ENCODE assay signal across 29 cellular contexts in the genomic region with DNA sequence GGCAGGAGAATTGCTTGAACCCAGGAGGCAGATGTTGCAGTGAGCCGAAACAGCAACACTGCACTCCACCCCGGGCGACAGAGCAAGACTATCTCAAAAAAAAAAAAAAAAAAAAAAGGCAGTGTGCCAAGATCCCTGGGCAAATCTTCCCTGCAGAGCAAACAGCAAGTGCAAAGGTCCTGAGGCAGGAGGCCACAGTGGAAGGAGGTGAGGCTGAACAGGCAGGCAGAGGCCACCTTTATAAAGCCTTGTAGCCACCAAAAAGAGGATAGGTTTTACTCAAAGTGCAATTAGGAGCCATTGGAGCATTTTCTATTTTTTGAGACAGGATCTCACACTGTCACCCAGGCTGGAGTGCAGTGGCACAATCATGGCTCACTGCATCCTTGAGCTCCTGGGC. TPM values are rescaled to one million over a fixed set of nuclear protein-coding genes. Genes with fewer than 3 reads are reported as not detected.
"Had no signal": no experiment of that assay in that cellular context is flagged by ENCODE, and none has a peak within 500 bp of the region (broad histone marks: within the 10 kb centered on the region; RNA-seq: fewer than 3 reads in every experiment).

No MANE protein-coding gene starts in this region.

- FAIRE-seq: kidney had no signal

- H3K36me3 ChIP-seq: colonic mucosa, neural progenitor cell, prostate gland, uterus had no signal

- H3K27ac ChIP-seq: colonic mucosa, epithelial cell of prostate, gastrocnemius medialis, left lung, neural progenitor cell, parathyroid adenoma, prostate gland, right atrium auricular region, thoracic aorta, tibial nerve, upper lobe of right lung, uterus had no signal

- H3K4me3 Mint-ChIP-seq: dendritic cell treated with granulocyte-macrophage colony-stimulating factor and Interleukin-4, amounts not matched to agents 40 ng/mL and 50 ng/mL, for 4 days; endodermal cell; nephron; stimulated activated effector memory CD8-positive, alpha-beta T cell treated with anti-CD3 and anti-CD28 coated beads, Interleukin-12 subunit alpha, Interleukin-12 subunit beta, amount 100 ng/mL, for 72 hours had no signal

- H3K27me3 Mint-ChIP-seq: dendritic cell treated with granulocyte-macrophage colony-stimulating factor and Interleukin-4, amounts not matched to agents 40 ng/mL and 50 ng/mL, for 4 days had no signal

- H3K27me3 ChIP-seq: colonic mucosa, gastrocnemius medialis, left lung, neural progenitor cell, right atrium auricular region, tibial nerve, upper lobe of right lung, uterus had no signal

- H3K4me3 ChIP-seq: colonic mucosa, gastrocnemius medialis, left lung, neural progenitor cell, prostate gland, right atrium auricular region, smooth muscle cell, thoracic aorta, tibial nerve, upper lobe of right lung, uterus had no signal

- H3K79me2 ChIP-seq: parathyroid adenoma had no signal

- H3K9ac ChIP-seq: neural progenitor cell, parathyroid adenoma had no signal

- H2AFZ ChIP-seq: neural progenitor cell, parathyroid adenoma had no signal

- H3K4me2 ChIP-seq: neural progenitor cell, smooth muscle cell had no signal

- DNase-seq: colonic mucosa; effector CD8-positive, alpha-beta T cell; endodermal cell; foreskin fibroblast; gastrocnemius medialis; head of caudate nucleus; kidney; left lung; mammary epithelial cell; stimulated activated CD4-positive, alpha-beta T cell treated with anti-CD3 and anti-CD28 coated beads, Interleukin-12 subunit alpha, Interleukin-12 subunit beta, amount 100 ng/mL, for 4 hours; stimulated activated CD4-positive, alpha-beta T cell treated with anti-CD3 and anti-CD28 coated beads, Interleukin-1b, Interleukin-23, amount 100 ng/mL, for 48 hours; stimulated activated CD4-positive, alpha-beta T cell treated with anti-CD3 and anti-CD28 coated beads, Interleukin-4, amount 100 ng/mL, for 24 hours; stimulated activated naive CD8-positive, alpha-beta T cell treated with anti-CD3 and anti-CD28 coated beads, Interleukin-15, Interleukin-2, amounts not matched to agents 100 U/mL and 50 U/mL, for 24 hours; substantia nigra; upper lobe of right lung; uterus had no signal

- H3K9me3 ChIP-seq: colonic mucosa, gastrocnemius medialis, left lung, prostate gland, right atrium auricular region, thoracic aorta, tibial nerve, upper lobe of right lung, uterus had no signal

- H3K27ac Mint-ChIP-seq: dendritic cell treated with granulocyte-macrophage colony-stimulating factor and Interleukin-4, amounts not matched to agents 40 ng/mL and 50 ng/mL, for 4 days; endodermal cell had no signal

- H3K9me3 Mint-ChIP-seq: dendritic cell treated with granulocyte-macrophage colony-stimulating factor and Interleukin-4, amounts not matched to agents 40 ng/mL and 50 ng/mL, for 4 days; endodermal cell; nephron; neural progenitor cell; stimulated activated effector memory CD8-positive, alpha-beta T cell treated with anti-CD3 and anti-CD28 coated beads, Interleukin-12 subunit alpha, Interleukin-12 subunit beta, amount 100 ng/mL, for 72 hours had no signal

- ATAC-seq: esophagus mucosa; gastrocnemius medialis; left lung; sciatic nerve; stimulated activated effector memory CD8-positive, alpha-beta T cell treated with anti-CD3 and anti-CD28 coated beads, Interleukin-12 subunit alpha, Interleukin-12 subunit beta, amount 100 ng/mL, for 72 hours; stimulated activated naive CD8-positive, alpha-beta T cell treated with anti-CD3 and anti-CD28 coated beads, Interleukin-15, Interleukin-2, amounts not matched to agents 100 U/mL and 50 U/mL, for 24 hours; upper lobe of right lung had no signal

- H3K4me1 Mint-ChIP-seq: endodermal cell, nephron had no signal

- H3K4me1 ChIP-seq: colonic mucosa, gastrocnemius medialis, neural progenitor cell, parathyroid adenoma, prostate gland, right atrium auricular region, tibial nerve, upper lobe of right lung, uterus had no signal

RNA-seq across cellular contexts. Expression of gene TLR2, which starts 45.1 kb away (rescaled TPM):
- total RNA-seq: smooth muscle cell had no signal
- polyA plus RNA-seq: smooth muscle cell had no signal
